ENCODE assay signal across 9 cellular contexts in genomic region chr1:198678901-198679329, GRCh38. TPM values are rescaled to one million over a fixed set of nuclear protein-coding genes. Genes with fewer than 3 reads are reported as not detected.
A peak's percentile ranks its signal among the peaks of the same experiment; 100 is the strongest.
DNase-seq lines count a peak whose midpoint lies in the region; ATAC-seq and TF ChIP-seq lines count a peak whose summit lies in the region.
"Had no signal": no experiment of that assay in that cellular context is flagged by ENCODE, and none has a peak within 500 bp of the region (broad histone marks: within the 10 kb centered on the region; RNA-seq: fewer than 3 reads in every experiment).

No MANE protein-coding gene starts in this region.

- DNase-seq in natural killer cell (peak; percentile 27), globus pallidus (ENCODE audit: low spot score) (no peak), NCI-H524 (lab: John Stamatoyannopoulos, UW) (no peak), HCEC 1CT (no peak), activated gamma-delta T cell treated with Interleukin-2 at 50 U/mL for 16 hours (no peak)

- H3K9ac ChIP-seq in SU-DHL-6 (ENCODE audit: low read length): peak overlapping the region; percentile 53

- ATAC-seq in GM18505 (IDR thresholded peaks at IDR 0.05; ENCODE audit: unreplicated experiment) (peak; percentile 28), GM21717 (IDR thresholded peaks at IDR 0.05; ENCODE audit: unreplicated experiment) (peak; percentile 36), natural killer cell (peak in 1 of 3 donors; percentile 15)

- peak overlapping the region; percentile 90 for H3K4me3 Mint-ChIP-seq in natural killer cell

- H3K36me3 ChIP-seq in SU-DHL-6 (ENCODE audit: low read length): 0 out of 2 replicates have a peak, but pooled peaks cover 2% of the 10 kb centered on the region
- H3K36me3 ChIP-seq: SJSA1 had no signal

- TF ChIP-seq POLR2A in GM18505 (IDR thresholded peaks at IDR 0.05; ENCODE audit: borderline replicate concordance, extremely low read depth, insufficient read depth, insufficient read length): no peak

- H3K4me2 ChIP-seq in SU-DHL-6 (ENCODE audit: low read depth, low read length, poor library complexity, severe bottlenecking): peak overlapping the region; percentile 95

- H3K4me1 Mint-ChIP-seq in natural killer cell: peaks cover 87 to 90% of the 10 kb centered on the region in 2 donors

- H4K20me1 ChIP-seq in SU-DHL-6 (ENCODE audit: low read depth, low read length): no peaks in the 10 kb centered on the region

- peaks cover 88% of the 10 kb centered on the region for H3K79me2 ChIP-seq in SU-DHL-6 (ENCODE audit: insufficient read depth, low read length)

- H3K27ac ChIP-seq in SU-DHL-6 (ENCODE audit: low read depth, low read length): peak overlapping the region; percentile 99
- H3K27ac ChIP-seq: SJSA1 had no signal

- no peaks in the 10 kb centered on the region for H3K9me2 ChIP-seq in SU-DHL-6 (replicated peaks; ENCODE audit: insufficient read depth, low read length)

- H3K27me3 ChIP-seq in SU-DHL-6 (ENCODE audit: low read length): no peaks in the 10 kb centered on the region
- H3K27me3 ChIP-seq: SJSA1 had no signal

- H3K9me3 Mint-ChIP-seq in natural killer cell: no peaks in the 10 kb centered on the region

- peaks cover 90% of the 10 kb centered on the region for H3F3A ChIP-seq in SU-DHL-6 (ENCODE audit: insufficient read depth)

- peaks cover 7% of the 10 kb centered on the region for H3K36me3 Mint-ChIP-seq in natural killer cell

- H2AFZ ChIP-seq in SU-DHL-6 (ENCODE audit: low read depth, low read length, severe bottlenecking): no peak overlapping the region

- H3K27me3 Mint-ChIP-seq in natural killer cell (ENCODE audit: low read depth in 2 of 2): no peaks in the 10 kb centered on the region

- H3K27ac Mint-ChIP-seq in natural killer cell: peak overlapping the region; percentile 88 to 90

- TF ChIP-seq CTCF in SU-DHL-6 (IDR thresholded peaks at IDR 0.05; ENCODE audit: insufficient read depth, low read length, poor library complexity, severe bottlenecking): no peak
- TF ChIP-seq CTCF in natural killer cell (IDR thresholded peaks at IDR 0.05): no peak

- H3K9me3 ChIP-seq in SU-DHL-6 (ENCODE audit: insufficient read depth, low read length): no peaks in the 10 kb centered on the region
- H3K9me3 ChIP-seq: SJSA1 had no signal

- H3K4me3 ChIP-seq in SU-DHL-6 (ENCODE audit: insufficient read depth, low read length, poor library complexity, severe bottlenecking): peak overlapping the region; percentile 36
- H3K4me3 ChIP-seq: SJSA1 had no signal

- intact Hi-C loops in natural killer cell (cut with micrococcal nuclease): no loop called here

RNA-seq across cellular contexts. Expression of gene PTPRC, which starts 40.1 kb away (rescaled TPM):
- 1,000 to 10,000 TPM; 1,142 to 1,334 (median 1,200) TPM for total RNA-seq in natural killer cell
- total RNA-seq: SJSA1 had no signal
